In the genomic region with DNA sequence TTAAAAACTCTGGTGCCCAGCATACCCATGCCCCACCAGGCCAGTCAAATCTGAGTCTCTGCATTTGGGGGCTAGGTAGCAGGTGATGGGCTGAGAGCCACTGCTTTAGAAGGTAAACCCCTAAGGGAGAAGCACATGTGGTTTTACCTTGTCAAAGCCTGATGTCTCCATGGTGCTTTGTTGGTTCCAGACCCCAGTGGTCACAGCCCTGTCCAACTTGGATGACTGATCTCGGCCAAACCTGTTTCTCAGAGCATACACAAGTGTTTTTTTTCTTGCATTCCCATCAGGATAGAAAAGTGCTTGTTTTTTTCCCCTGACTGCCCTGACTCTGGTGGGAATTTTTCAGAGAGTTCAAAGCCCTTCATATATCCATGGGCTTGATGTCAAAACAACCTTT, we compare ENCODE assay signal across 24 cellular contexts.
"Had no signal": no experiment of that assay in that cellular context is flagged by ENCODE, and none has a peak within 500 bp of the region (broad histone marks: within the 10 kb centered on the region; RNA-seq: fewer than 3 reads in every experiment).

No MANE protein-coding gene starts in this region.

- DNase-seq: cerebellar nuclear complex; cortex of kidney; effector memory CD8-positive, alpha-beta T cell; erythroblast; esophagus squamous epithelium; foreskin melanocyte; glutamatergic neuron; heart right ventricle; mucosa of descending colon; naive B cell; pancreas; sigmoid colon; stimulated activated CD4-positive, alpha-beta T cell treated with anti-CD3 and anti-CD28 coated beads, Interleukin-2, amount 100 ng/mL, for 24 hours; stimulated activated CD4-positive, alpha-beta T cell treated with anti-CD3 and anti-CD28 coated beads, Interleukin-4, amount 100 ng/mL, for 24 hours; stimulated activated naive B cell treated with anti-CD40 and anti-IgM and Interleukin-4, amounts not matched to agents 10 μg/mL and 1 μg/mL and 100 μg/mL, for 72 hours; transverse colon; upper lobe of right lung had no signal

- H3K4me1 Mint-ChIP-seq: memory B cell, naive B cell had no signal

- H3K4me3 Mint-ChIP-seq: effector memory CD8-positive, alpha-beta T cell; memory B cell; mesothelial cell of epicardium; naive B cell; stimulated activated naive B cell treated with anti-CD40 and anti-IgM and Interleukin-4, amounts not matched to agents 10 μg/mL and 1 μg/mL and 100 μg/mL, for 72 hours; stimulated activated naive CD8-positive, alpha-beta T cell treated with anti-CD3 and anti-CD28 coated beads, Interleukin-15, Interleukin-2, amounts not matched to agents 100 ng/mL and 50 ng/mL, for 24 hours had no signal

- ATAC-seq: left lobe of liver, upper lobe of right lung had no signal

- H3K36me3 ChIP-seq: esophagus squamous epithelium, heart right ventricle, pancreas, sigmoid colon, thoracic aorta, transverse colon, upper lobe of right lung, vagina had no signal

- H3K4me3 ChIP-seq: esophagus squamous epithelium, heart right ventricle, lung, mucosa of descending colon, pancreas, sigmoid colon, thoracic aorta, transverse colon, upper lobe of right lung, vagina had no signal

- H3K27ac ChIP-seq: esophagus squamous epithelium, heart right ventricle, pancreas, sigmoid colon, thoracic aorta, transverse colon, upper lobe of right lung, vagina had no signal

- H3K27ac Mint-ChIP-seq: memory B cell; mesothelial cell of epicardium; stimulated activated naive B cell treated with anti-CD40 and anti-IgM and Interleukin-4, amounts not matched to agents 10 μg/mL and 1 μg/mL and 100 μg/mL, for 72 hours; stimulated activated naive CD8-positive, alpha-beta T cell treated with anti-CD3 and anti-CD28 coated beads, Interleukin-15, Interleukin-2, amounts not matched to agents 100 ng/mL and 50 ng/mL, for 24 hours had no signal

- H3K9me3 ChIP-seq: esophagus squamous epithelium, mucosa of descending colon, pancreas, sigmoid colon, thoracic aorta, transverse colon, upper lobe of right lung, vagina had no signal

- H3K27me3 ChIP-seq: esophagus squamous epithelium, heart right ventricle, pancreas, sigmoid colon, transverse colon, upper lobe of right lung, vagina had no signal

- H3K4me1 ChIP-seq: pancreas, sigmoid colon, transverse colon, upper lobe of right lung, vagina had no signal
